Comparison of ENCODE assay signal across 8 cellular contexts in genomic region chr7:77415474-77415821, GRCh38. TPM values are rescaled to one million over a fixed set of nuclear protein-coding genes. Genes with fewer than 3 reads are reported as not detected.
DNase-seq lines count a peak whose midpoint lies in the region; ATAC-seq and TF ChIP-seq lines count a peak whose summit lies in the region.

No MANE protein-coding gene starts in this region.

- H3K27me3 ChIP-seq in mononuclear cell (ENCODE audit: insufficient read depth, low read length) (no peaks in the 10 kb centered on the region), uterus (no peaks in the 10 kb centered on the region)

- peak overlapping the region; percentile 52 for H3K4me3 Mint-ChIP-seq in activated CD4-positive, alpha-beta T cell treated with anti-CD3 and anti-CD28 coated beads for 36 hours

- H3K9me3 Mint-ChIP-seq in activated CD4-positive, alpha-beta T cell treated with anti-CD3 and anti-CD28 coated beads for 36 hours (ENCODE audit: low read depth): no peaks in the 10 kb centered on the region

- peak overlapping the region; percentile 25 for H3K27ac Mint-ChIP-seq in activated CD4-positive, alpha-beta T cell treated with anti-CD3 and anti-CD28 coated beads for 36 hours

- peak; percentile 30 for DNase-seq in activated CD4-positive, alpha-beta T cell treated with anti-CD3 and anti-CD28 coated beads for 36 hours
- no peak for DNase-seq in activated CD4-positive, alpha-beta T cell treated with anti-CD3 and anti-CD28 coated beads for 48 hours
- DNase-seq in SW480 (ENCODE audit: low spot score) (peak; percentile 34), dermis blood vessel endothelial cell (peak; percentile 20), uterus (no peak), NCI-H446 treated with DMSO at 0.1 percent for 48 hours (lab: John Stamatoyannopoulos, UW) (no peak)

- H3K4me1 ChIP-seq in mononuclear cell (ENCODE audit: insufficient read depth, low read length) (peaks cover 45% of the 10 kb centered on the region), uterus (no peaks in the 10 kb centered on the region)

- H3K27me3 Mint-ChIP-seq in activated CD4-positive, alpha-beta T cell treated with anti-CD3 and anti-CD28 coated beads for 36 hours: peaks cover 9% of the 10 kb centered on the region

- no peaks in the 10 kb centered on the region for H3K36me3 ChIP-seq in uterus

- no peaks in the 10 kb centered on the region for H3K36me3 Mint-ChIP-seq in activated CD4-positive, alpha-beta T cell treated with anti-CD3 and anti-CD28 coated beads for 36 hours (ENCODE audit: low read depth)

- H3K27ac ChIP-seq in uterus: peak overlapping the region; percentile 65 to 73

- no peaks in the 10 kb centered on the region for H3K9me3 ChIP-seq in mononuclear cell (ENCODE audit: low read depth, low read length)
- H3K9me3 ChIP-seq in uterus: no peaks in the 10 kb centered on the region

- no peak for TF ChIP-seq CTCF in uterus (IDR thresholded peaks at IDR 0.05)

- intact Hi-C loops in activated CD4-positive, alpha-beta T cell treated with anti-CD3 and anti-CD28 coated beads for 36 hours (cut with DNase I, micrococcal nuclease): loop anchor here in 1 of 2 experiments (5.0 kb wide), 1 partner anchor 122 kb away; the partner anchor contains the start of gene PTPN12
- intact Hi-C loops in uterus (cut with DNase I; ENCODE audit: low total_unique reads): no loop called here

- peak; percentile 28 for ATAC-seq in activated CD4-positive, alpha-beta T cell treated with anti-CD3 and anti-CD28 coated beads for 36 hours
- ATAC-seq in HG02852 (IDR thresholded peaks at IDR 0.05; ENCODE audit: unreplicated experiment): peak; percentile 40

- H3K4me3 ChIP-seq in mononuclear cell (ENCODE audit: low read length): peak overlapping the region; percentile 73
- H3K4me3 ChIP-seq in uterus: peak overlapping the region; percentile 52 to 74

- no peak for TF ChIP-seq POLR2A in uterus (IDR thresholded peaks at IDR 0.05)

- CTCF ChIA-PET in activated CD4-positive, alpha-beta T cell treated with anti-CD3 and anti-CD28 coated beads for 36 hours (lab: Charles Lee): interaction anchor here (0.6 to 1.2 kb wide), 3 partner anchors 11 to 383 kb away, joined by 3 read pairs; partner anchors contain the start of genes PHTF2 and TMEM60

- POLR2A ChIA-PET in activated CD4-positive, alpha-beta T cell treated with anti-CD3 and anti-CD28 coated beads for 36 hours (lab: Charles Lee): no interaction called here

- peaks cover 41% of the 10 kb centered on the region for H3K4me1 Mint-ChIP-seq in activated CD4-positive, alpha-beta T cell treated with anti-CD3 and anti-CD28 coated beads for 36 hours

RNA-seq across cellular contexts. Expression of gene GSAP, which starts 0.7 kb away (rescaled TPM):
- total RNA-seq in activated CD4-positive, alpha-beta T cell treated with anti-CD3 and anti-CD28 coated beads for 36 hours: 1 to 10 TPM; 1.1 to 1.4 TPM
- total RNA-seq in dermis blood vessel endothelial cell (5.4 and 6.9 TPM in 2 replicates), mononuclear cell (48.0 TPM), uterus (10 to 100 TPM in 2 of 4 donors, 1 to 10 TPM in 2; 3.6 to 24.1 (median 13.1) TPM)

Comparison
In these comparisons a context has a peak if more than half of its experiments do, and no peak if none do; other contexts are left out.
1. DNase-seq: peak in activated CD4-positive, alpha-beta T cell treated with anti-CD3 and anti-CD28 coated beads for 36 hours (single experiment), SW480 (single experiment) and dermis blood vessel endothelial cell (single experiment); none in activated CD4-positive, alpha-beta T cell treated with anti-CD3 and anti-CD28 coated beads for 48 hours (single experiment), uterus (0 of 2) and NCI-H446 treated with DMSO at 0.1 percent for 48 hours (single experiment).